15 cellular contexts compared by ENCODE assay signal in the genomic region with DNA sequence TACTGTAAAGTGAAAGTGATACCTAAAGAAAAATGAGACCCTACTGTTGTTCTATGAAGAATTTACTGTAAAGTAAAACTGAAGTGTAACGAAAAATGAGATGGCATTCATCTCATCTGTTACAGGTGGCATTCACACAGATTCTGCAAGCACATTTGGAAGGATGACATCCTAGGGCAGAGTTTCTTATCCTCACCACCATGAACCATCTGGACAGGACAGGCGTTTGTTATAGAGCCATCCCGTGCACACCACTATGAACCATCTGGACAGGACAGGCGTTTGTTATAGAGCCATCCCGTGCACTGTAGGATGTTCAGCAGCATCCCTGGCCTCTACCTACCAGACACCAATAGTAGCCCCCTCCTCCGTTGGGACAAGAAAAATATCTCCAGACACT.
DNase-seq lines count a peak whose midpoint lies in the region; ATAC-seq lines count a peak whose summit lies in the region.
"Had no signal": no experiment of that assay in that cellular context is flagged by ENCODE, and none has a peak within 500 bp of the region (broad histone marks: within the 10 kb centered on the region; RNA-seq: fewer than 3 reads in every experiment).

No MANE protein-coding gene starts in this region.

- H3K27me3 Mint-ChIP-seq in activated T-cell treated with anti-CD3 and anti-CD28 coated beads, Interleukin-2, amount 50 U/mL, for 72 hours (ENCODE audit: low read depth): no peaks in the 10 kb centered on the region
- H3K27me3 Mint-ChIP-seq: IgD-negative memory B cell had no signal

- no peaks in the 10 kb centered on the region for H3K4me1 Mint-ChIP-seq in activated T-cell treated with anti-CD3 and anti-CD28 coated beads, Interleukin-2, amount 50 U/mL, for 72 hours (ENCODE audit: low read depth)
- H3K4me1 Mint-ChIP-seq: IgD-negative memory B cell had no signal

- DNase-seq in DMS 273 (lab: John Stamatoyannopoulos, UW; ENCODE audit: unreplicated experiment) (peak; percentile 47), DMS 273 treated with DMSO at 0.1 percent for 48 hours (lab: John Stamatoyannopoulos, UW) (no peak), NCI-H1694 (lab: John Stamatoyannopoulos, UW) (peak; percentile 8), NCI-H524 (lab: John Stamatoyannopoulos, UW) (peak; percentile 31 to 85), cerebellum (ENCODE audit: low spot score) (peak; percentile 17), DMS79 treated with DMSO at 0.1 percent for 48 hours (lab: John Stamatoyannopoulos, UW) (no peak)
- no peak for DNase-seq in activated T-cell treated with anti-CD3 and anti-CD28 coated beads, Interleukin-2, amount 50 U/mL, for 72 hours
- no peak for DNase-seq in activated naive CD4-positive, alpha-beta T cell treated with Interleukin-2 at 50 U/mL for 16 hours
- DNase-seq: Calu3; CD8-positive, alpha-beta T cell; GF-D8; HCEC 1CT; HFFc6 had no signal

- H3K9me3 Mint-ChIP-seq in activated T-cell treated with anti-CD3 and anti-CD28 coated beads, Interleukin-2, amount 50 U/mL, for 72 hours: no peaks in the 10 kb centered on the region
- H3K9me3 Mint-ChIP-seq: CD8-positive, alpha-beta T cell; GM23338; HFFc6; IgD-negative memory B cell had no signal

- ATAC-seq in activated T-cell treated with anti-CD3 and anti-CD28 coated beads, Interleukin-2, amount 50 U/mL, for 72 hours (replicated peaks in 1 of 2): no peak
- ATAC-seq: CD8-positive, alpha-beta T cell; GM23338 had no signal

- no peak overlapping the region for H3K27ac Mint-ChIP-seq in activated T-cell treated with anti-CD3 and anti-CD28 coated beads, Interleukin-2, amount 50 U/mL, for 72 hours
- H3K27ac Mint-ChIP-seq: CD8-positive, alpha-beta T cell; GM23338; HFFc6; IgD-negative memory B cell had no signal

- H3K4me3 Mint-ChIP-seq in activated T-cell treated with anti-CD3 and anti-CD28 coated beads, Interleukin-2, amount 50 U/mL, for 72 hours: no peak overlapping the region
- H3K4me3 Mint-ChIP-seq: CD8-positive, alpha-beta T cell; GM23338; HFFc6; IgD-negative memory B cell had no signal

- H3K36me3 Mint-ChIP-seq in activated T-cell treated with anti-CD3 and anti-CD28 coated beads, Interleukin-2, amount 50 U/mL, for 72 hours (ENCODE audit: insufficient read depth in 2 of 2): no peaks in the 10 kb centered on the region

Comparison
In these comparisons a context has a peak if more than half of its experiments do, and no peak if none do; other contexts are left out.
1. DNase-seq: peak in DMS 273 (single experiment), NCI-H1694 (single experiment), NCI-H524 (2 of 2) and cerebellum (single experiment); none in DMS 273 treated with DMSO at 0.1 percent for 48 hours (single experiment), DMS79 treated with DMSO at 0.1 percent for 48 hours (single experiment), activated T-cell treated with anti-CD3 and anti-CD28 coated beads, Interleukin-2, amount 50 U/mL, for 72 hours (0 of 2) and activated naive CD4-positive, alpha-beta T cell treated with Interleukin-2 at 50 U/mL for 16 hours (single experiment).